In genomic region chr19:56554272-56554869, GRCh38 we compare ENCODE assay signal across 26 cellular contexts.
"Had no signal": no experiment of that assay in that cellular context is flagged by ENCODE, and none has a peak within 500 bp of the region (broad histone marks: within the 10 kb centered on the region; RNA-seq: fewer than 3 reads in every experiment).

No MANE protein-coding gene starts in this region.

- FAIRE-seq: urothelium cell line had no signal

- DNase-seq: activated CD4-positive, alpha-beta T cell treated with anti-CD3 and anti-CD28 coated beads for 4 hours; activated CD4-positive, alpha-beta T cell treated with anti-CD3 and anti-CD28 coated beads, Interleukin-2, amount 50 U/mL, for 48 hours; activated CD4-positive, CD25-positive, alpha-beta regulatory T cell; activated CD8-positive, alpha-beta memory T cell treated with anti-CD3 and anti-CD28 coated beads, Interleukin-2, amount 50 U/mL, for 48 hours; activated naive CD4-positive, alpha-beta T cell treated with anti-CD3 and anti-CD28 coated beads for 36 hours; activated T-cell treated with anti-CD3 and anti-CD28 coated beads, Interleukin-2, amount 50 U/mL, for 4 hours; aorta; brain microvascular endothelial cell; caudate nucleus; effector memory CD8-positive, alpha-beta T cell; esophagus squamous epithelium; left ventricle myocardium inferior; mammary epithelial cell; midbrain; ovary; stimulated activated CD4-positive, alpha-beta T cell treated with anti-CD3 and anti-CD28 coated beads, Interleukin-1b, Interleukin-23, amount 100 ng/mL, for 48 hours; stimulated activated naive CD8-positive, alpha-beta T cell treated with anti-CD3 and anti-CD28 coated beads, Interleukin-15, amount 100 ng/mL, for 72 hours; SW 1271; T-helper 17 cell; transverse colon had no signal

- H3K4me3 ChIP-seq: left ventricle myocardium inferior, ovary, prostate gland, right atrium auricular region, skin epidermis, suprapubic skin, transverse colon had no signal

- H3K27ac ChIP-seq: brain microvascular endothelial cell, esophagus squamous epithelium, left ventricle myocardium inferior, ovary, prostate gland, right atrium auricular region, skin epidermis, suprapubic skin, transverse colon had no signal

- ATAC-seq: activated T-cell treated with anti-CD3 and anti-CD28 coated beads, Interleukin-2, amount 50 U/mL, for 4 hours; effector memory CD8-positive, alpha-beta T cell; natural killer cell treated with Interleukin-12 subunit alpha and Interleukin-12 subunit beta and Interleukin-15 and Interleukin-18, amount 100 ng/mL, for 72 hours; stimulated activated naive CD8-positive, alpha-beta T cell treated with anti-CD3 and anti-CD28 coated beads, Interleukin-15, amount 100 ng/mL, for 72 hours; T-helper 17 cell had no signal

- H3K4me1 ChIP-seq: esophagus squamous epithelium, left ventricle myocardium inferior, prostate gland, right atrium auricular region, suprapubic skin, transverse colon had no signal

- H3K27me3 ChIP-seq: brain microvascular endothelial cell, esophagus squamous epithelium, ovary, right atrium auricular region, suprapubic skin, transverse colon had no signal
